In genomic region chr1:149635290-149635899, GRCh38 we compare ENCODE assay signal across 10 cellular contexts. TPM values are rescaled to one million over a fixed set of nuclear protein-coding genes. Genes with fewer than 3 reads are reported as not detected.
DNase-seq lines count a peak whose midpoint lies in the region; ATAC-seq and TF ChIP-seq lines count a peak whose summit lies in the region.
"Not testable (repeated sequence)": the region's sequence is repeated elsewhere in the genome, so short reads cannot be mapped to it uniquely, and the experiment has no call there.
"Had no signal": no experiment of that assay in that cellular context is flagged by ENCODE, and none has a peak within 500 bp of the region (broad histone marks: within the 10 kb centered on the region; RNA-seq: fewer than 3 reads in every experiment).

No MANE protein-coding gene starts in this region.

- CTCF ChIA-PET in Caco-2 (lab: Charles Lee) = not testable (repeated sequence)

- H3K4me3 ChIP-seq in Caco-2 (ENCODE audit: low read depth, low read length); OCI-LY3 (ENCODE audit: low read length); upper lobe of left lung: not testable (repeated sequence)
- H3K4me3 ChIP-seq in spleen = peak overlapping the region in 1 of 8 donors; percentile 67

- 38 to 68% (median 54%) methylated on average over 2 to 8 of the region's 10 CpGs for WGBS in spleen, 5 donors
- WGBS in upper lobe of left lung, 2 donors = 42 to 55% methylated on average over 4 to 5 of the region's 10 CpGs

- H3K9ac ChIP-seq in OCI-LY3 (ENCODE audit: low read length) = 0 out of 2 replicates have a peak overlapping the region, but pooled peaks have one; percentile 30

- H3K36me3 ChIP-seq in Caco-2 (ENCODE audit: control insufficient read depth, insufficient read depth, low read length); OCI-LY3 (replicated peaks; ENCODE audit: low read depth, low read length); spleen; upper lobe of left lung: not testable (repeated sequence)

- TF ChIP-seq CTCF in Caco-2 (IDR thresholded peaks at IDR 0.05; ENCODE audit: insufficient read depth in 1 of 2, low read depth in 1 of 2, low read length in 1 of 2, severe bottlenecking in 1 of 2, unreplicated experiment in 1 of 2); OCI-LY3 (IDR thresholded peaks at IDR 0.05; ENCODE audit: low read depth, low read length); spleen (IDR thresholded peaks at IDR 0.05 in 8 of 11, conservative IDR thresholded peaks at IDR 0.05 in 3 of 11); upper lobe of left lung (IDR thresholded peaks at IDR 0.05): not testable (repeated sequence)

- ATAC-seq in memory B cell (ENCODE audit: low read depth); upper lobe of left lung (ENCODE audit: low FRiP score in 2 of 2): not testable (repeated sequence)

- peak overlapping the region; percentile 55 for H3K4me2 ChIP-seq in OCI-LY3 (ENCODE audit: low read length)

- TF ChIP-seq POLR2A in spleen (IDR thresholded peaks at IDR 0.05); upper lobe of left lung (IDR thresholded peaks at IDR 0.05): not testable (repeated sequence)

- not testable (repeated sequence) for H3K27me3 ChIP-seq in Caco-2 (replicated peaks; ENCODE audit: control insufficient read depth, insufficient read depth, low read length); OCI-LY3 (ENCODE audit: low read depth, low read length); spleen (replicated peaks in 1 of 7); upper lobe of left lung

- POLR2A ChIA-PET in Caco-2 (lab: Charles Lee) = not testable (repeated sequence)

- not testable (repeated sequence) for H3K27ac Mint-ChIP-seq in Caco-2 (ENCODE audit: unreplicated experiment)
- peak overlapping the region; percentile 99 for H3K27ac Mint-ChIP-seq in memory B cell

- not testable (repeated sequence) for H3K79me2 ChIP-seq in OCI-LY3 (ENCODE audit: low read length)

- not testable (repeated sequence) for H3K9me3 Mint-ChIP-seq in Caco-2 (ENCODE audit: unreplicated experiment); memory B cell

- H3K27ac ChIP-seq in OCI-LY3 (ENCODE audit: low read length) = not testable (repeated sequence)
- peak overlapping the region in 7 of 8 donors; percentile 91 to 96 (median 95) for H3K27ac ChIP-seq in spleen
- H3K27ac ChIP-seq in upper lobe of left lung = peak overlapping the region in 3 of 4 donors; percentile 86 to 95 (median 91)

- H3K27me3 Mint-ChIP-seq in Caco-2 (ENCODE audit: insufficient read depth, unreplicated experiment); memory B cell: not testable (repeated sequence)

- not testable (repeated sequence) for H2AFZ ChIP-seq in OCI-LY3 (ENCODE audit: low read depth, low read length)

- H3K4me3 Mint-ChIP-seq in Caco-2 (ENCODE audit: unreplicated experiment) = peak overlapping the region; percentile 35
- H3K4me3 Mint-ChIP-seq in memory B cell = peak overlapping the region; percentile 32

- BruUV-seq in Caco-2 (replicated peaks; lab: Mats Ljungman, UMichigan) = not testable (repeated sequence)

- intact Hi-C loops in Caco-2 (cut with micrococcal nuclease; ENCODE audit: unreplicated experiment); spleen (cut with DNase I; ENCODE audit: low total_unique reads): not testable (repeated sequence)

- not testable (repeated sequence) for H3K4me1 ChIP-seq in Caco-2; OCI-LY3 (ENCODE audit: low read length); upper lobe of left lung
- peaks cover 0 to 17% (median 8%) of the 10 kb centered on the region in 6 donors for H3K4me1 ChIP-seq in spleen

- DNase-seq in Caco-2; memory B cell (ENCODE audit: low spot score in 2 of 2); spleen; upper lobe of left lung: not testable (repeated sequence)
- peak; percentile 46 for DNase-seq in activated CD4-positive, alpha-beta T cell treated with anti-CD3 and anti-CD28 coated beads for 48 hours
- peak; percentile 69 for DNase-seq in activated effector memory CD4-positive, alpha-beta T cell treated with anti-CD3 and anti-CD28 coated beads, Interleukin-2, amount 50 U/mL, for 16 hours
- DNase-seq in effector CD4-positive, alpha-beta T cell = peak; percentile 35

- peaks cover 20% of the 10 kb centered on the region for H3K4me1 Mint-ChIP-seq in Caco-2 (ENCODE audit: low read depth, unreplicated experiment)
- H3K4me1 Mint-ChIP-seq in memory B cell = peaks cover 15% of the 10 kb centered on the region

- H4K20me1 ChIP-seq in OCI-LY3 (ENCODE audit: insufficient read depth, low read length) = not testable (repeated sequence)

- not testable (repeated sequence) for H3K9me3 ChIP-seq in Caco-2; OCI-LY3 (ENCODE audit: insufficient read depth, low read length); spleen; upper lobe of left lung

- not testable (repeated sequence) for TF ChIP-seq EP300 in upper lobe of left lung (IDR thresholded peaks at IDR 0.05)

- peaks cover 15% of the 10 kb centered on the region for H3K36me3 Mint-ChIP-seq in Caco-2 (ENCODE audit: insufficient read depth, unreplicated experiment)
- H3K36me3 Mint-ChIP-seq in memory B cell = not testable (repeated sequence)

RNA-seq across cellular contexts. Expression of gene PPIAL4C, which starts 51.7 kb away (rescaled TPM):
- total RNA-seq in Caco-2 (2022) (not detected in 2 replicates), spleen (1 to 10 TPM; 1.9 to 6.6 (median 2.8) TPM), upper lobe of left lung (under 1 TPM in 1 of 6 donors, not detected in 5; 0.86 TPM)
- polyA plus RNA-seq in spleen = under 1 TPM in 2 of 3 donors, not detected in 1; 0.74 to 0.87 TPM
- total RNA-seq: M059J, psoas muscle had no signal
- polyA plus RNA-seq: psoas muscle had no signal
